Comparison of ENCODE assay signal across 1 cellular context in the genomic region with DNA sequence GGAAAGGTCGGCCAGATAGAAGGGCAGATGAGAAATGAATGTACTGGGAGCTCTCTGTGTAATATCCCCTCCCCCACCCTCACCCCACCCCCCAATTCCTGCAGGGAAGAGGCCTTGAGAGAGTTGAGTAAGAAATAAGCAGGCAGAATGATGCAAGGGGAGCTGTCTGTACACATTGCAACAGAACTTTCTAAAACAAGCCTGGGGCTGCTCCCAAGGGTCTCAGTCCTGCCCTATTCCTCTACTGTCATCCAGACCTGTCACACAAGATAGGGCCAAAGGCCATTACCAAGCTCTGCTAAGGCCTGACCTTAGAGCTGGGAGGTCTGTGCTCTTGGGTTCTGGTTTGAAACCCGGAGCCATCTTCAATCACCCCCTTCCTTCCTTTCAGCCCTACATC.
TF ChIP-seq lines count a peak whose summit lies in the region.

No MANE protein-coding gene starts in this region.

TF ChIP-seq in HepG2, 621 proteins besides CTCF, POLR2A, EP300 and RAD21 (continued from another document and continues in another):
- TF ChIP-seq ZNF616 (CRISPR knock-in tag; IDR thresholded peaks at IDR 0.05; ENCODE audit: low read depth) (no peak), HNRNPL (IDR thresholded peaks at IDR 0.05; ENCODE audit: low read depth, low read length) (no peak), ZNF792 (CRISPR knock-in tag; IDR thresholded peaks at IDR 0.05) (peak; percentile 55; the same call in 1 of the 2 replicates), ZNF20 (CRISPR knock-in tag; IDR thresholded peaks at IDR 0.05) (no peak), ZFP36L1 (CRISPR knock-in tag; IDR thresholded peaks at IDR 0.05) (no peak), ZNF550 (CRISPR knock-in tag; IDR thresholded peaks at IDR 0.05; ENCODE audit: borderline replicate concordance) (no peak), PAWR (CRISPR knock-in tag; IDR thresholded peaks at IDR 0.05; ENCODE audit: borderline replicate concordance) (no peak), RARA (CRISPR knock-in tag; IDR thresholded peaks at IDR 0.05) (peak; percentile 76), ZNF354B (CRISPR knock-in tag; IDR thresholded peaks at IDR 0.05) (no peak), MAFK (conservative IDR thresholded peaks at IDR 0.05 in 1 of 2, IDR thresholded peaks at IDR 0.05 in 1 of 2; ENCODE audit: low read length in 2 of 2) (no peak), MAFG (CRISPR knock-in tag; IDR thresholded peaks at IDR 0.05) (no peak), EHMT2 (IDR thresholded peaks at IDR 0.05; ENCODE audit: borderline replicate concordance, low read depth, low read length) (no peak), ZNF75D (CRISPR knock-in tag; IDR thresholded peaks at IDR 0.05; ENCODE audit: borderline replicate concordance) (no peak), TP53 (CRISPR knock-in tag; conservative IDR thresholded peaks at IDR 0.05) (no peak), ZNF557 (CRISPR knock-in tag; IDR thresholded peaks at IDR 0.05) (no peak), NR2F1 (CRISPR knock-in tag; IDR thresholded peaks at IDR 0.05) (peak in 1 of 2 experiments; percentile 58; a peak in 1 of 4 replicates), SMAD9 (CRISPR knock-in tag; IDR thresholded peaks at IDR 0.05) (no peak), ZNF251 (CRISPR knock-in tag; IDR thresholded peaks at IDR 0.05) (no peak), ZNF674 (CRISPR knock-in tag; IDR thresholded peaks at IDR 0.05; ENCODE audit: low read depth) (no peak), KDM6A (CRISPR knock-in tag; IDR thresholded peaks at IDR 0.05; ENCODE audit: low read depth) (peak; percentile 68), ZNF124 (CRISPR knock-in tag; IDR thresholded peaks at IDR 0.05) (no peak), KLF15 (CRISPR knock-in tag; IDR thresholded peaks at IDR 0.05; ENCODE audit: borderline replicate concordance) (no peak), FOSL2 (CRISPR knock-in tag; IDR thresholded peaks at IDR 0.05) (peak; percentile 78), ZFYVE20 (CRISPR knock-in tag; IDR thresholded peaks at IDR 0.05; ENCODE audit: borderline replicate concordance, low read depth) (no peak), KDM2A (CRISPR knock-in tag; IDR thresholded peaks at IDR 0.05; ENCODE audit: borderline replicate concordance, low read depth) (0 out of 2 replicates have a peak, but pooled peaks have one; percentile 33), ZNF34 (CRISPR knock-in tag; IDR thresholded peaks at IDR 0.05; ENCODE audit: borderline replicate concordance) (no peak), HES4 (CRISPR knock-in tag; IDR thresholded peaks at IDR 0.05; ENCODE audit: borderline replicate concordance) (no peak), JARID2 (CRISPR knock-in tag; IDR thresholded peaks at IDR 0.05; ENCODE audit: insufficient replicate concordance) (no peak), GATAD1 (CRISPR knock-in tag; IDR thresholded peaks at IDR 0.05) (peak; percentile 48; the same call in 1 of the 2 replicates), RBM22 (optimal IDR thresholded peaks at IDR 0.05; ENCODE audit: low read length) (no peak), POGZ (CRISPR knock-in tag; IDR thresholded peaks at IDR 0.05) (no peak), ZNF768 (CRISPR knock-in tag; IDR thresholded peaks at IDR 0.05) (no peak), ZNF382 (CRISPR knock-in tag; IDR thresholded peaks at IDR 0.05; ENCODE audit: borderline replicate concordance) (no peak), ZBTB20 (CRISPR knock-in tag; IDR thresholded peaks at IDR 0.05; ENCODE audit: borderline replicate concordance, low read depth) (no peak), TBL1XR1 (IDR thresholded peaks at IDR 0.05; ENCODE audit: borderline replicate concordance, low read length, partially characterized antibody) (peak; percentile 59)
- TF ChIP-seq, protein P1, sequence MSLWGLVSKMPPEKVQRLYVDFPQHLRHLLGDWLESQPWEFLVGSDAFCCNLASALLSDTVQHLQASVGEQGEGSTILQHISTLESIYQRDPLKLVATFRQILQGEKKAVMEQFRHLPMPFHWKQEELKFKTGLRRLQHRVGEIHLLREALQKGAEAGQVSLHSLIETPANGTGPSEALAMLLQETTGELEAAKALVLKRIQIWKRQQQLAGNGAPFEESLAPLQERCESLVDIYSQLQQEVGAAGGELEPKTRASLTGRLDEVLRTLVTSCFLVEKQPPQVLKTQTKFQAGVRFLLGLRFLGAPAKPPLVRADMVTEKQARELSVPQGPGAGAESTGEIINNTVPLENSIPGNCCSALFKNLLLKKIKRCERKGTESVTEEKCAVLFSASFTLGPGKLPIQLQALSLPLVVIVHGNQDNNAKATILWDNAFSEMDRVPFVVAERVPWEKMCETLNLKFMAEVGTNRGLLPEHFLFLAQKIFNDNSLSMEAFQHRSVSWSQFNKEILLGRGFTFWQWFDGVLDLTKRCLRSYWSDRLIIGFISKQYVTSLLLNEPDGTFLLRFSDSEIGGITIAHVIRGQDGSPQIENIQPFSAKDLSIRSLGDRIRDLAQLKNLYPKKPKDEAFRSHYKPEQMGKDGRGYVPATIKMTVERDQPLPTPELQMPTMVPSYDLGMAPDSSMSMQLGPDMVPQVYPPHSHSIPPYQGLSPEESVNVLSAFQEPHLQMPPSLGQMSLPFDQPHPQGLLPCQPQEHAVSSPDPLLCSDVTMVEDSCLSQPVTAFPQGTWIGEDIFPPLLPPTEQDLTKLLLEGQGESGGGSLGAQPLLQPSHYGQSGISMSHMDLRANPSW (CRISPR knock-in tag; IDR thresholded peaks at IDR 0.05; ENCODE audit: borderline replicate concordance), result no peak
- TF ChIP-seq, protein P2, sequence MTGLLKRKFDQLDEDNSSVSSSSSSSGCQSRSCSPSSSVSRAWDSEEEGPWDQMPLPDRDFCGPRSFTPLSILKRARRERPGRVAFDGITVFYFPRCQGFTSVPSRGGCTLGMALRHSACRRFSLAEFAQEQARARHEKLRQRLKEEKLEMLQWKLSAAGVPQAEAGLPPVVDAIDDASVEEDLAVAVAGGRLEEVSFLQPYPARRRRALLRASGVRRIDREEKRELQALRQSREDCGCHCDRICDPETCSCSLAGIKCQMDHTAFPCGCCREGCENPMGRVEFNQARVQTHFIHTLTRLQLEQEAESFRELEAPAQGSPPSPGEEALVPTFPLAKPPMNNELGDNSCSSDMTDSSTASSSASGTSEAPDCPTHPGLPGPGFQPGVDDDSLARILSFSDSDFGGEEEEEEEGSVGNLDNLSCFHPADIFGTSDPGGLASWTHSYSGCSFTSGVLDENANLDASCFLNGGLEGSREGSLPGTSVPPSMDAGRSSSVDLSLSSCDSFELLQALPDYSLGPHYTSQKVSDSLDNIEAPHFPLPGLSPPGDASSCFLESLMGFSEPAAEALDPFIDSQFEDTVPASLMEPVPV (CRISPR knock-in tag; IDR thresholded peaks at IDR 0.05), result no peak
- TF ChIP-seq, protein P3, sequence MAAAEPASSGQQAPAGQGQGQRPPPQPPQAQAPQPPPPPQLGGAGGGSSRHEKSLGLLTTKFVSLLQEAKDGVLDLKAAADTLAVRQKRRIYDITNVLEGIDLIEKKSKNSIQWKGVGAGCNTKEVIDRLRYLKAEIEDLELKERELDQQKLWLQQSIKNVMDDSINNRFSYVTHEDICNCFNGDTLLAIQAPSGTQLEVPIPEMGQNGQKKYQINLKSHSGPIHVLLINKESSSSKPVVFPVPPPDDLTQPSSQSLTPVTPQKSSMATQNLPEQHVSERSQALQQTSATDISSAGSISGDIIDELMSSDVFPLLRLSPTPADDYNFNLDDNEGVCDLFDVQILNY (CRISPR knock-in tag; conservative IDR thresholded peaks at IDR 0.05), result no peak
- TF ChIP-seq, protein P4, sequence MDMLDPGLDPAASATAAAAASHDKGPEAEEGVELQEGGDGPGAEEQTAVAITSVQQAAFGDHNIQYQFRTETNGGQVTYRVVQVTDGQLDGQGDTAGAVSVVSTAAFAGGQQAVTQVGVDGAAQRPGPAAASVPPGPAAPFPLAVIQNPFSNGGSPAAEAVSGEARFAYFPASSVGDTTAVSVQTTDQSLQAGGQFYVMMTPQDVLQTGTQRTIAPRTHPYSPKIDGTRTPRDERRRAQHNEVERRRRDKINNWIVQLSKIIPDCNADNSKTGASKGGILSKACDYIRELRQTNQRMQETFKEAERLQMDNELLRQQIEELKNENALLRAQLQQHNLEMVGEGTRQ (IDR thresholded peaks at IDR 0.05; ENCODE audit: low read depth, low read length), result no peak
- TF ChIP-seq, protein P4 (CRISPR knock-in tag; IDR thresholded peaks at IDR 0.05; ENCODE audit: borderline replicate concordance), result no peak
- TF ChIP-seq, protein P5, sequence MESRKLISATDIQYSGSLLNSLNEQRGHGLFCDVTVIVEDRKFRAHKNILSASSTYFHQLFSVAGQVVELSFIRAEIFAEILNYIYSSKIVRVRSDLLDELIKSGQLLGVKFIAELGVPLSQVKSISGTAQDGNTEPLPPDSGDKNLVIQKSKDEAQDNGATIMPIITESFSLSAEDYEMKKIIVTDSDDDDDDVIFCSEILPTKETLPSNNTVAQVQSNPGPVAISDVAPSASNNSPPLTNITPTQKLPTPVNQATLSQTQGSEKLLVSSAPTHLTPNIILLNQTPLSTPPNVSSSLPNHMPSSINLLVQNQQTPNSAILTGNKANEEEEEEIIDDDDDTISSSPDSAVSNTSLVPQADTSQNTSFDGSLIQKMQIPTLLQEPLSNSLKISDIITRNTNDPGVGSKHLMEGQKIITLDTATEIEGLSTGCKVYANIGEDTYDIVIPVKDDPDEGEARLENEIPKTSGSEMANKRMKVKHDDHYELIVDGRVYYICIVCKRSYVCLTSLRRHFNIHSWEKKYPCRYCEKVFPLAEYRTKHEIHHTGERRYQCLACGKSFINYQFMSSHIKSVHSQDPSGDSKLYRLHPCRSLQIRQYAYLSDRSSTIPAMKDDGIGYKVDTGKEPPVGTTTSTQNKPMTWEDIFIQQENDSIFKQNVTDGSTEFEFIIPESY (CRISPR knock-in tag; IDR thresholded peaks at IDR 0.05), result peak; percentile 46; the same call in 1 of the 2 replicates
- TF ChIP-seq, protein P6, sequence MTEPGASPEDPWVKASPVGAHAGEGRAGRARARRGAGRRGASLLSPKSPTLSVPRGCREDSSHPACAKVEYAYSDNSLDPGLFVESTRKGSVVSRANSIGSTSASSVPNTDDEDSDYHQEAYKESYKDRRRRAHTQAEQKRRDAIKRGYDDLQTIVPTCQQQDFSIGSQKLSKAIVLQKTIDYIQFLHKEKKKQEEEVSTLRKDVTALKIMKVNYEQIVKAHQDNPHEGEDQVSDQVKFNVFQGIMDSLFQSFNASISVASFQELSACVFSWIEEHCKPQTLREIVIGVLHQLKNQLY (CRISPR knock-in tag; IDR thresholded peaks at IDR 0.05), result no peak
- TF ChIP-seq, protein P7, sequence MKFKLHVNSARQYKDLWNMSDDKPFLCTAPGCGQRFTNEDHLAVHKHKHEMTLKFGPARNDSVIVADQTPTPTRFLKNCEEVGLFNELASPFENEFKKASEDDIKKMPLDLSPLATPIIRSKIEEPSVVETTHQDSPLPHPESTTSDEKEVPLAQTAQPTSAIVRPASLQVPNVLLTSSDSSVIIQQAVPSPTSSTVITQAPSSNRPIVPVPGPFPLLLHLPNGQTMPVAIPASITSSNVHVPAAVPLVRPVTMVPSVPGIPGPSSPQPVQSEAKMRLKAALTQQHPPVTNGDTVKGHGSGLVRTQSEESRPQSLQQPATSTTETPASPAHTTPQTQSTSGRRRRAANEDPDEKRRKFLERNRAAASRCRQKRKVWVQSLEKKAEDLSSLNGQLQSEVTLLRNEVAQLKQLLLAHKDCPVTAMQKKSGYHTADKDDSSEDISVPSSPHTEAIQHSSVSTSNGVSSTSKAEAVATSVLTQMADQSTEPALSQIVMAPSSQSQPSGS (CRISPR knock-in tag; IDR thresholded peaks at IDR 0.05), result peak; percentile 85
- TF ChIP-seq, protein P8, sequence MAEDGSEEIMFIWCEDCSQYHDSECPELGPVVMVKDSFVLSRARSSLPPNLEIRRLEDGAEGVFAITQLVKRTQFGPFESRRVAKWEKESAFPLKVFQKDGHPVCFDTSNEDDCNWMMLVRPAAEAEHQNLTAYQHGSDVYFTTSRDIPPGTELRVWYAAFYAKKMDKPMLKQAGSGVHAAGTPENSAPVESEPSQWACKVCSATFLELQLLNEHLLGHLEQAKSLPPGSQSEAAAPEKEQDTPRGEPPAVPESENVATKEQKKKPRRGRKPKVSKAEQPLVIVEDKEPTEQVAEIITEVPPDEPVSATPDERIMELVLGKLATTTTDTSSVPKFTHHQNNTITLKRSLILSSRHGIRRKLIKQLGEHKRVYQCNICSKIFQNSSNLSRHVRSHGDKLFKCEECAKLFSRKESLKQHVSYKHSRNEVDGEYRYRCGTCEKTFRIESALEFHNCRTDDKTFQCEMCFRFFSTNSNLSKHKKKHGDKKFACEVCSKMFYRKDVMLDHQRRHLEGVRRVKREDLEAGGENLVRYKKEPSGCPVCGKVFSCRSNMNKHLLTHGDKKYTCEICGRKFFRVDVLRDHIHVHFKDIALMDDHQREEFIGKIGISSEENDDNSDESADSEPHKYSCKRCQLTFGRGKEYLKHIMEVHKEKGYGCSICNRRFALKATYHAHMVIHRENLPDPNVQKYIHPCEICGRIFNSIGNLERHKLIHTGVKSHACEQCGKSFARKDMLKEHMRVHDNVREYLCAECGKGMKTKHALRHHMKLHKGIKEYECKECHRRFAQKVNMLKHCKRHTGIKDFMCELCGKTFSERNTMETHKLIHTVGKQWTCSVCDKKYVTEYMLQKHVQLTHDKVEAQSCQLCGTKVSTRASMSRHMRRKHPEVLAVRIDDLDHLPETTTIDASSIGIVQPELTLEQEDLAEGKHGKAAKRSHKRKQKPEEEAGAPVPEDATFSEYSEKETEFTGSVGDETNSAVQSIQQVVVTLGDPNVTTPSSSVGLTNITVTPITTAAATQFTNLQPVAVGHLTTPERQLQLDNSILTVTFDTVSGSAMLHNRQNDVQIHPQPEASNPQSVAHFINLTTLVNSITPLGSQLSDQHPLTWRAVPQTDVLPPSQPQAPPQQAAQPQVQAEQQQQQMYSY (CRISPR knock-in tag; IDR thresholded peaks at IDR 0.05), result no peak
- TF ChIP-seq, protein P9, sequence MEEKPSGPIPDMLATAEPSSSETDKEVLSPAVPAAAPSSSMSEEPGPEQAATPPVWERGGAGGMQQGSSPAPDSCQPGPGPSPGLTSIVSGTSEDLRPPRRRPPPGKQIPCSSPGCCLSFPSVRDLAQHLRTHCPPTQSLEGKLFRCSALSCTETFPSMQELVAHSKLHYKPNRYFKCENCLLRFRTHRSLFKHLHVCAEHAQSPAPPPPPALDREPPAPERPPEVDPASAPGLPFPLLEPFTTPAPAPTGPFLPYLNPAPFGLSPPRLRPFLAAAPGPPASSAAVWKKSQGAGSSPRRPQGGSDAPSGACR (CRISPR knock-in tag; IDR thresholded peaks at IDR 0.05), result no peak
- TF ChIP-seq, protein P10, sequence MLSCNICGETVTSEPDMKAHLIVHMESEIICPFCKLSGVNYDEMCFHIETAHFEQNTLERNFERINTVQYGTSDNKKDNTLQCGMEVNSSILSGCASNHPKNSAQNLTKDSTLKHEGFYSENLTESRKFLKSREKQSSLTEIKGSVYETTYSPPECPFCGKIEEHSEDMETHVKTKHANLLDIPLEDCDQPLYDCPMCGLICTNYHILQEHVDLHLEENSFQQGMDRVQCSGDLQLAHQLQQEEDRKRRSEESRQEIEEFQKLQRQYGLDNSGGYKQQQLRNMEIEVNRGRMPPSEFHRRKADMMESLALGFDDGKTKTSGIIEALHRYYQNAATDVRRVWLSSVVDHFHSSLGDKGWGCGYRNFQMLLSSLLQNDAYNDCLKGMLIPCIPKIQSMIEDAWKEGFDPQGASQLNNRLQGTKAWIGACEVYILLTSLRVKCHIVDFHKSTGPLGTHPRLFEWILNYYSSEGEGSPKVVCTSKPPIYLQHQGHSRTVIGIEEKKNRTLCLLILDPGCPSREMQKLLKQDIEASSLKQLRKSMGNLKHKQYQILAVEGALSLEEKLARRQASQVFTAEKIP (CRISPR knock-in tag; IDR thresholded peaks at IDR 0.05; ENCODE audit: borderline replicate concordance), result no peak
